In genomic region chr12:114779203-114779602, GRCh38 we compare ENCODE assay signal across 1 cellular context.
TF ChIP-seq lines count a peak whose summit lies in the region.

No MANE protein-coding gene starts in this region.

TF ChIP-seq in GM23338, 12 proteins besides CTCF, POLR2A, EP300 and RAD21 (continued from another document):
- TF ChIP-seq ZNF462 (CRISPR knock-in tag; IDR thresholded peaks at IDR 0.05): no peak
- no peak for TF ChIP-seq NANOG (IDR thresholded peaks at IDR 0.05; ENCODE audit: borderline replicate concordance)
- no peak for TF ChIP-seq CREB1 (CRISPR knock-in tag; IDR thresholded peaks at IDR 0.05; ENCODE audit: low read depth)
- TF ChIP-seq REST (IDR thresholded peaks at IDR 0.05; ENCODE audit: unreplicated experiment): no peak
